ENCODE assay signal across 13 cellular contexts in the genomic region with DNA sequence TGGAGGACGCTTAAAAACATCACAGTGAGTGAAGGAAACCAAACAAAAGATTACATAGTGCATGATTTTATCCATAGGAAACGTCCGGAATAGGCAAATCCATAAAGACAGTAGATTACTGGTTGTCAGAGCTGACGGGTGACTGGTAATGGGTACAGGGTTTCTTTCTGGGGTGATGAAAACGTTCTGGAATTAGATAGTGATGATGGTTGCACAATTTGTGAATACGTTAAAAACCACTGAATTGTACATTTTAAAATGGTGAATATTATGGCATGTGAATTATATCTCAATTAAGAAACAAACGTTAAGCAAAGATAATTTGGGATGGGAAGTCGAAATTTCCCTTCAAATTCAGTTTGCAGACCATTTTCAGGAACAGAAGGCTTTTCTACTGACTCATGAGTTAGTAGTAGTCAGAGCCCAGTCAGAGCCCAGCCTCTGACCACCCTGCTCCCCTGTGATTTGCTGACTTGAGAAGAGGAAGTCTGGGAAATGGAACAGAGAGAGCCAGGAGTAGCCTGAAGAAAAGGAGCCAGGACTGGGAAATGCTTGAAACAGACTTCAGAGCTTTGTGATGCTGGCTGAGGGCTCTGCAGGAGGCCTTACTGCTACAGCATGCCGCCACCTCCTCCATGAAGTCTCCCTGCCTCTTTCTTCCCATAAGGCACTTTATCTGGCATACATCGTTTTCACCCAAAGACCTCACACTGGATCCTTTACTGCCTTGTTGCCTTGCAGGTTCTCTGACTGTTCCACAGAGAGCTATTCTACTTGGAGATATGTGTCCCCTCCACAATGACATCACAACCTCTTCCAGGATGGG. TPM values are rescaled to one million over a fixed set of nuclear protein-coding genes. Genes with fewer than 3 reads are reported as not detected.
DNase-seq lines count a peak whose midpoint lies in the region; ATAC-seq and TF ChIP-seq lines count a peak whose summit lies in the region.
"Had no signal": no experiment of that assay in that cellular context is flagged by ENCODE, and none has a peak within 500 bp of the region (broad histone marks: within the 10 kb centered on the region; RNA-seq: fewer than 3 reads in every experiment).

No MANE protein-coding gene starts in this region.

- TF ChIP-seq CTCF in Panc1 (IDR thresholded peaks at IDR 0.05) (no peak), fibroblast of the aortic adventitia (IDR thresholded peaks at IDR 0.05; ENCODE audit: insufficient read depth, low read length) (no peak)

- POLR2A ChIA-PET in Panc1 (lab: Charles Lee): no interaction called here

- intact Hi-C loops in Panc1 (cut with micrococcal nuclease; ENCODE audit: unreplicated experiment): no loop called here

- CTCF ChIA-PET in Panc1 (lab: Charles Lee): no interaction called here
- CTCF ChIA-PET in activated naive CD4-positive, alpha-beta T cell treated with anti-CD3 and anti-CD28 coated beads, Interleukin-2, amount 10 ng/mL, durations not matched to agents 7 days and 5 days (lab: Charles Lee): no interaction called here

- no TSS peak for BruUV-seq in Panc1 (replicated peaks; lab: Mats Ljungman, UMichigan)

- no peaks in the 10 kb centered on the region for H3K9me3 ChIP-seq in Panc1 (ENCODE audit: control insufficient read depth, insufficient read depth, low read depth, low read length)
- H3K9me3 ChIP-seq: tibial artery had no signal

- H3K36me3 Mint-ChIP-seq in activated naive CD4-positive, alpha-beta T cell treated with anti-CD3 and anti-CD28 coated beads, Interleukin-2, amount 10 ng/mL, durations not matched to agents 7 days and 5 days: no peaks in the 10 kb centered on the region
- H3K36me3 Mint-ChIP-seq: activated CD4-positive, alpha-beta memory T cell treated with anti-CD3 and anti-CD28 coated beads for 36 hours; immature natural killer cell had no signal

- no peaks in the 10 kb centered on the region for H3K4me1 Mint-ChIP-seq in activated naive CD4-positive, alpha-beta T cell treated with anti-CD3 and anti-CD28 coated beads, Interleukin-2, amount 10 ng/mL, durations not matched to agents 7 days and 5 days
- H3K4me1 Mint-ChIP-seq: immature natural killer cell had no signal

- H3K27me3 Mint-ChIP-seq in activated naive CD4-positive, alpha-beta T cell treated with anti-CD3 and anti-CD28 coated beads, Interleukin-2, amount 10 ng/mL, durations not matched to agents 7 days and 5 days: peaks cover 67% of the 10 kb centered on the region

- ATAC-seq in Panc1 (peak; percentile 43), GM18511 (IDR thresholded peaks at IDR 0.05; ENCODE audit: unreplicated experiment) (no peak)
- ATAC-seq: GM12878 had no signal

- 0 out of 2 replicates have a peak, but pooled peaks cover 3% of the 10 kb centered on the region for H3K4me1 ChIP-seq in Panc1 (ENCODE audit: control insufficient read depth, insufficient read depth, low read length)
- H3K4me1 ChIP-seq: tibial artery had no signal

- no peak overlapping the region for H3K4me3 Mint-ChIP-seq in activated naive CD4-positive, alpha-beta T cell treated with anti-CD3 and anti-CD28 coated beads, Interleukin-2, amount 10 ng/mL, durations not matched to agents 7 days and 5 days
- H3K4me3 Mint-ChIP-seq: activated CD4-positive, alpha-beta memory T cell treated with anti-CD3 and anti-CD28 coated beads for 36 hours; immature natural killer cell had no signal

- no peaks in the 10 kb centered on the region for H3K36me3 ChIP-seq in Panc1 (ENCODE audit: control insufficient read depth, insufficient read depth, low read length)
- H3K36me3 ChIP-seq: tibial artery had no signal

- H3K4me3 ChIP-seq in Panc1 (ENCODE audit: low read depth in 2 of 2, low read length in 2 of 2) (no peak overlapping the region), fibroblast of the aortic adventitia (ENCODE audit: low read depth, low read length) (no peak overlapping the region)
- H3K4me3 ChIP-seq: GM12878, tibial artery had no signal

- peak; percentile 47 for DNase-seq in GM04504 (ENCODE audit: low read depth)
- peak; percentile 13 for DNase-seq in Panc1 (ENCODE audit: low read depth, low spot score)
- peak; percentile 89 for DNase-seq in fibroblast of the aortic adventitia (ENCODE audit: low read depth)
- peak; percentile 61 for DNase-seq in renal cortical epithelial cell (ENCODE audit: low read depth)
- no peak for DNase-seq in activated naive CD4-positive, alpha-beta T cell treated with anti-CD3 and anti-CD28 coated beads, Interleukin-2, amount 10 ng/mL, durations not matched to agents 7 days and 5 days
- DNase-seq in COLO829 (ENCODE audit: low spot score): no peak
- DNase-seq in HUDEP-2 (lab: John Stamatoyannopoulos, UW; ENCODE audit: unreplicated experiment in 76 of 76): no peak
- DNase-seq: activated CD4-positive, alpha-beta memory T cell treated with anti-CD3 and anti-CD28 coated beads for 36 hours; immature natural killer cell; Karpas-422 had no signal

- no peaks in the 10 kb centered on the region for H3K27me3 ChIP-seq in Panc1 (ENCODE audit: control insufficient read depth, insufficient read depth, low read length)

- no peak overlapping the region for H3K27ac ChIP-seq in Panc1 (ENCODE audit: low read length)
- H3K27ac ChIP-seq: tibial artery had no signal

- no peak overlapping the region for H3K27ac Mint-ChIP-seq in activated naive CD4-positive, alpha-beta T cell treated with anti-CD3 and anti-CD28 coated beads, Interleukin-2, amount 10 ng/mL, durations not matched to agents 7 days and 5 days
- H3K27ac Mint-ChIP-seq: activated CD4-positive, alpha-beta memory T cell treated with anti-CD3 and anti-CD28 coated beads for 36 hours; immature natural killer cell had no signal

- no peaks in the 10 kb centered on the region for H3K9me3 Mint-ChIP-seq in activated naive CD4-positive, alpha-beta T cell treated with anti-CD3 and anti-CD28 coated beads, Interleukin-2, amount 10 ng/mL, durations not matched to agents 7 days and 5 days
- H3K9me3 Mint-ChIP-seq: activated CD4-positive, alpha-beta memory T cell treated with anti-CD3 and anti-CD28 coated beads for 36 hours; immature natural killer cell had no signal

- in situ Hi-C loops in Panc1 (cut with HindIII; ENCODE audit: low pct_unique_long_range_greater_than_20kb, low sequenced_read_pairs): no loop called here

RNA-seq across cellular contexts. Expression of a gene that starts 46.4 kb away (rescaled TPM):
- total RNA-seq in Panc1 (2021; ENCODE audit: unreplicated experiment) (298 TPM), fibroblast of the aortic adventitia (ENCODE audit: low replicate concordance) (327 and 497 TPM in 2 replicates), renal cortical epithelial cell (624 and 687 TPM in 2 replicates)
- polyA plus RNA-seq in Panc1 (2012; ENCODE audit: insufficient read length): 337 TPM

Comparison
In these comparisons a context has a peak if more than half of its experiments do, and no peak if none do; other contexts are left out.
1. DNase-seq: peak in GM04504 (single experiment), Panc1 (single experiment), fibroblast of the aortic adventitia (single experiment) and renal cortical epithelial cell (single experiment); none in activated naive CD4-positive, alpha-beta T cell treated with anti-CD3 and anti-CD28 coated beads, Interleukin-2, amount 10 ng/mL, durations not matched to agents 7 days and 5 days (single experiment), COLO829 (single experiment) and HUDEP-2 (0 of 76).